Comparison of ENCODE assay signal across 8 cellular contexts in the genomic region with DNA sequence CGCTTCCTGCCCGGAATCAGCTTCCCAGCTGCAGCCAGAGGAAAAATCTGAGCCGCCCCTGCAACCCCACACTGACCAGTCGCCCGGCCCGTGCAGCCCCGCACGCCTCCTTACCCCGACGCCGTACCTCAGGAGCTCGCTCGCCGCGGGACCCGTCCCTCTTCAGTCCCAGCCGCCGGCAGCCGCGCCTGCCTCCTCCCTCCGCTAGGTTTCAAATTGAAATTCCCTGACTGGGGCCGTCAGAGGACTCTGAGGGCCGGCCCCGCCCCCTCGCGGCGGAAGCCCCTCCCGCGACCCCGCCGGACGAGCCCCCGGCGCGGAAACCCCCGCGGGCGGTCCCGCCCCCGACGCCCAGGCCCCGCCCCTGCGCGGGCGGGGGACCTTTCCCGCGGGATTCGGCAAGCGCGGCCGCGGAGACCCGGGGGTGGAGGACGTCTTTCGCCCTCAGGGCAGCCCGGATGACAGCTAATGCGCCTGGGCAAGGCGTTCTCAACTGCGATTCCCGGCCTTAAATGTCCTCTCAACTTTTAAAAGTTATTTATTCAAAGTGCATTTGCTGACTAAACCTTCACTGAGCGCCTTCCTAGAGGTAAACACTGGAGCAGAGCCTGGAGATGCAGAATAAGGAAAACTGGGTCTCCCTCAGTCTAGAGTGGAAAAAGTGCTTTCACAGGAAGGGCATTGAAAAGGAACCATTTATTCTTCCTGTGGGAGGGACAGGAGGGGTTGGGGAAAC. TPM values are rescaled to one million over a fixed set of nuclear protein-coding genes. Genes with fewer than 3 reads are reported as not detected.
DNase-seq lines count a peak whose midpoint lies in the region; ATAC-seq and TF ChIP-seq lines count a peak whose summit lies in the region.

A gene (minus strand): TSS at position 218 of the 736 bp plus-strand sequence. CDS start 106,760 bp downstream, outside the sequence.

- H3K27me3 ChIP-seq in colonic mucosa: no peaks in the 10 kb centered on the region

- TF ChIP-seq CTCF in colonic mucosa (IDR thresholded peaks at IDR 0.05): no peak

- H3K27ac ChIP-seq in colonic mucosa: peak within 1 kb of the TSS; percentile 94

- H3K9me3 ChIP-seq in colonic mucosa: no peaks in the 10 kb centered on the region

- peak within 1 kb of the TSS; percentile 93 for H3K4me3 ChIP-seq in colonic mucosa

- intact Hi-C loops in colonic mucosa (cut with DNase I) (no loop called here), left colon (cut with DNase I, micrococcal nuclease) (no loop called here)

- no peaks in the 10 kb centered on the region for H3K36me3 ChIP-seq in colonic mucosa

- H3K9ac ChIP-seq in colonic mucosa (ENCODE audit: low read depth in 2 of 2, low read length in 2 of 2): peak within 1 kb of the TSS; percentile 91 to 96

- H3K4me1 ChIP-seq in colonic mucosa: peaks cover 9% of the 10 kb centered on the region

- DNase-seq in NCI-H1694 treated with DMSO at 0.1 percent for 48 hours (lab: John Stamatoyannopoulos, UW) (peak; percentile 3), NCI-H1694 (lab: John Stamatoyannopoulos, UW) (no peak), NCI-H2171 (lab: John Stamatoyannopoulos, UW) (peak; percentile 44), colonic mucosa (peak; percentile 91), left colon (peak; percentile 83 to 90)
- DNase-seq in activated CD4-positive, alpha-beta T cell treated with anti-CD3 and anti-CD28 coated beads for 48 hours: peak; percentile 78
- peak; percentile 75 for DNase-seq in stimulated activated CD4-positive, alpha-beta T cell treated with anti-CD3 and anti-CD28 coated beads, Interleukin-1b, Interleukin-23, amount 100 ng/mL, for 48 hours

- peak; percentile 71 for ATAC-seq in HG02884 (IDR thresholded peaks at IDR 0.05; ENCODE audit: unreplicated experiment)
- peak; percentile 82 for ATAC-seq in left colon

RNA-seq across cellular contexts. Expression of the gene that starts here (rescaled TPM):
- total RNA-seq in colonic mucosa (100 to 1,000 TPM; 106 to 113 TPM), left colon (100 to 1,000 TPM in 1 of 2 donors, 10 to 100 TPM in 1; 77.7 to 104 TPM)
